In the genomic region with DNA sequence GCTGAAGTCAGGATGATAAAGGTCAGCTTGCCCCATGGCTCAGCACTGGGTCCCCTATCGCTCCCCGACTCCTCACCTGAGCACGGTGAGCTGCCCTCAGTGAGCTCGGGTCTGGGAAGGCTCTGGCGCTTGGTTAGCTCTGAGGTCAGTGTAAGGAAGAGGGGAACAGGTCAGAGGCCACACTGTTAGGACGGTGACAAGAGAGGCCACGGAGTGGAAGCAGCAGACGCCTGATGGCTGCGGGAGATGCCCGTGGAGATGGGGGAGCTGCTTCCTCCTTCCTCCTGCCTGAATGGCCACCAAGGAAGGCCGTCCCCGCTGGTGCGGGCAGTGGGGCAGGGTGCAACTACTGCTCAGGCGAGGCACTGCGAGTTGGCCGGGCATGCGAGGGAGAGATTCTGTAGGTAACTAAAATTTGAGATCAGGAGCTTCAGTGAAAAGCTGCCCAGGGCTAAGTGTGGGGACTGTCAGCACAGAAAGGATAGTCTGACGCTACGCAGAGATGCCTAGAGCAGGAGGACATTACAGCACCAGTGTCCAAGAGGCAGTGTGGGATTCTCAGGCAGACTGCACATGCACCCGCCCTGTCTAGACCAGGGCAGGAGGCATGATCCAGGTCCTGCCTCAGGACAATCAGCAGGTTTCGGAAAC, we compare ENCODE assay signal across 1 cellular context.
TF ChIP-seq lines count a peak whose summit lies in the region.

No MANE protein-coding gene starts in this region.

TF ChIP-seq in H1, 55 proteins besides CTCF, POLR2A, EP300 and RAD21 (continued from another document):
- TF ChIP-seq POLR2AphosphoS5 (IDR thresholded peaks at IDR 0.05; ENCODE audit: low read depth, low read length): no peak
- TF ChIP-seq SRF (IDR thresholded peaks at IDR 0.05; ENCODE audit: low read depth, low read length): no peak
